Comparison of ENCODE assay signal across 16 cellular contexts in genomic region chr1:21012937-21013336, GRCh38.
DNase-seq lines count a peak whose midpoint lies in the region; ATAC-seq and TF ChIP-seq lines count a peak whose summit lies in the region.
"Had no signal": no experiment of that assay in that cellular context is flagged by ENCODE, and none has a peak within 500 bp of the region (broad histone marks: within the 10 kb centered on the region; RNA-seq: fewer than 3 reads in every experiment).

No MANE protein-coding gene starts in this region.

- no peaks in the 10 kb centered on the region for H3K4me1 Mint-ChIP-seq in activated naive CD4-positive, alpha-beta T cell treated with anti-CD3 and anti-CD28 coated beads for 36 hours (ENCODE audit: low read depth)
- H3K4me1 Mint-ChIP-seq in activated T-cell treated with anti-CD3 and anti-CD28 coated beads, Interleukin-2, amount 50 U/mL, for 72 hours (ENCODE audit: low read depth), result peaks cover 15% of the 10 kb centered on the region

- no peak overlapping the region for H3K4ac ChIP-seq in neuronal stem cell (ENCODE audit: low read length)

- CTCF ChIA-PET in A673 (lab: Charles Lee), result no interaction called here
- CTCF ChIA-PET in activated naive CD4-positive, alpha-beta T cell treated with anti-CD3 and anti-CD28 coated beads for 36 hours (lab: Charles Lee), result interaction anchor here (0.6 kb wide), 1 partner anchor 140 kb away, joined by 3 read pairs; no protein-coding TSS in a partner anchor

- no TSS peak for BruUV-seq in A673 (replicated peaks; lab: Mats Ljungman, UMichigan)

- H3K27ac ChIP-seq in A673 (ENCODE audit: low read depth, low read length, poor library complexity, severe bottlenecking) (peak overlapping the region; percentile 4), neuronal stem cell (replicated peaks; ENCODE audit: low read length) (no peak overlapping the region)
- H3K27ac ChIP-seq: thoracic aorta had no signal

- intact Hi-C loops in A673 (cut with micrococcal nuclease; ENCODE audit: unreplicated experiment), result no loop called here
- intact Hi-C loops in activated naive CD4-positive, alpha-beta T cell treated with anti-CD3 and anti-CD28 coated beads for 36 hours (cut with micrococcal nuclease), result no loop called here

- H3K9me3 Mint-ChIP-seq in activated naive CD4-positive, alpha-beta T cell treated with anti-CD3 and anti-CD28 coated beads for 36 hours, result no peaks in the 10 kb centered on the region
- H3K9me3 Mint-ChIP-seq in activated T-cell treated with anti-CD3 and anti-CD28 coated beads, Interleukin-2, amount 50 U/mL, for 72 hours, result no peaks in the 10 kb centered on the region

- H2BK5ac ChIP-seq in neuronal stem cell (ENCODE audit: low read length), result no peak overlapping the region

- H3K27me3 Mint-ChIP-seq in activated naive CD4-positive, alpha-beta T cell treated with anti-CD3 and anti-CD28 coated beads for 36 hours (ENCODE audit: low read depth), result no peaks in the 10 kb centered on the region
- no peaks in the 10 kb centered on the region for H3K27me3 Mint-ChIP-seq in activated T-cell treated with anti-CD3 and anti-CD28 coated beads, Interleukin-2, amount 50 U/mL, for 72 hours (ENCODE audit: low read depth)

- no peak overlapping the region for H2BK12ac ChIP-seq in neuronal stem cell (ENCODE audit: low read length)

- no peak overlapping the region for H2AK5ac ChIP-seq in neuronal stem cell (ENCODE audit: low read depth, low read length)

- no peak overlapping the region for H3K4me3 Mint-ChIP-seq in activated naive CD4-positive, alpha-beta T cell treated with anti-CD3 and anti-CD28 coated beads for 36 hours
- H3K4me3 Mint-ChIP-seq in activated T-cell treated with anti-CD3 and anti-CD28 coated beads, Interleukin-2, amount 50 U/mL, for 72 hours, result no peak overlapping the region
- H3K4me3 Mint-ChIP-seq: activated CD8-positive, alpha-beta T cell treated with anti-CD3 and anti-CD28 coated beads, Interleukin-2, amount 10 ng/mL, durations not matched to agents 7 days and 5 days had no signal

- H3K36me3 Mint-ChIP-seq in activated naive CD4-positive, alpha-beta T cell treated with anti-CD3 and anti-CD28 coated beads for 36 hours (ENCODE audit: low read depth), result peaks cover 7% of the 10 kb centered on the region
- peaks cover 0 to 5% of the 10 kb centered on the region in 2 donors for H3K36me3 Mint-ChIP-seq in activated T-cell treated with anti-CD3 and anti-CD28 coated beads, Interleukin-2, amount 50 U/mL, for 72 hours (ENCODE audit: insufficient read depth in 2 of 2)

- H2BK120ac ChIP-seq in neuronal stem cell (ENCODE audit: low read depth, low read length), result no peak overlapping the region

- H3K23ac ChIP-seq in neuronal stem cell (ENCODE audit: low read depth, low read length, poor library complexity), result no peak overlapping the region

- ATAC-seq in HG03432 (IDR thresholded peaks at IDR 0.05; ENCODE audit: unreplicated experiment) (no peak), GM21737 (IDR thresholded peaks at IDR 0.05; ENCODE audit: unreplicated experiment) (no peak)
- ATAC-seq in activated T-cell treated with anti-CD3 and anti-CD28 coated beads, Interleukin-2, amount 50 U/mL, for 72 hours (replicated peaks in 1 of 2), result no peak
- ATAC-seq: activated CD8-positive, alpha-beta T cell treated with anti-CD3 and anti-CD28 coated beads, Interleukin-2, amount 10 ng/mL, durations not matched to agents 7 days and 5 days had no signal

- WGBS in neuronal stem cell (ENCODE audit: extremely low coverage in 2 of 2, insufficient read length in 2 of 2, insufficient replicate concordance in 1 of 2), 2 donors, result no CpG with 5 or more reads among the region's 5 CpGs

- no peak overlapping the region for H3K27ac Mint-ChIP-seq in activated naive CD4-positive, alpha-beta T cell treated with anti-CD3 and anti-CD28 coated beads for 36 hours
- no peak overlapping the region for H3K27ac Mint-ChIP-seq in activated T-cell treated with anti-CD3 and anti-CD28 coated beads, Interleukin-2, amount 50 U/mL, for 72 hours
- H3K27ac Mint-ChIP-seq: activated CD8-positive, alpha-beta T cell treated with anti-CD3 and anti-CD28 coated beads, Interleukin-2, amount 10 ng/mL, durations not matched to agents 7 days and 5 days had no signal

- H3K9me3 ChIP-seq in A673 (ENCODE audit: low read depth, low read length, poor library complexity, severe bottlenecking) (no peaks in the 10 kb centered on the region), neuronal stem cell (replicated peaks in 1 of 2; ENCODE audit: control insufficient read depth in 2 of 2, insufficient read depth in 1 of 2, low read depth in 1 of 2, low read length in 2 of 2) (peaks cover 0 to 4% of the 10 kb centered on the region in 2 donors)
- H3K9me3 ChIP-seq: thoracic aorta had no signal

- POLR2A ChIA-PET in A673 (lab: Charles Lee; ENCODE audit: low non-redundant PET), result no interaction called here

- no peaks in the 10 kb centered on the region for H3K27me3 ChIP-seq in A673 (replicated peaks; ENCODE audit: insufficient read depth, low read depth, low read length, poor library complexity)
- no peaks in the 10 kb centered on the region for H3K27me3 ChIP-seq in neuronal stem cell (ENCODE audit: control insufficient read depth in 3 of 3, insufficient read depth in 3 of 3, low read depth in 1 of 3, low read length in 3 of 3)

- no peaks in the 10 kb centered on the region for H3K79me1 ChIP-seq in neuronal stem cell (ENCODE audit: low read depth, low read length)

- no peak for TF ChIP-seq CTCF in A673 (conservative IDR thresholded peaks at IDR 0.05; ENCODE audit: low read depth, low read length)
- TF ChIP-seq CTCF in fibroblast of villous mesenchyme (IDR thresholded peaks at IDR 0.05; ENCODE audit: insufficient read depth, low read depth, low read length), result no peak

- H3K18ac ChIP-seq in neuronal stem cell (ENCODE audit: low read length), result no peak overlapping the region

- DNase-seq in A673 (ENCODE audit: low spot score) (peak; percentile 66), NCI-H1048 (lab: John Stamatoyannopoulos, UW) (peak; percentile 31), fibroblast of villous mesenchyme (ENCODE audit: low read depth) (peak; percentile 68), neuronal stem cell (ENCODE audit: low spot score) (peak; percentile 15)
- no peak for DNase-seq in activated naive CD4-positive, alpha-beta T cell treated with anti-CD3 and anti-CD28 coated beads for 36 hours
- no peak for DNase-seq in activated T-cell treated with anti-CD3 and anti-CD28 coated beads, Interleukin-2, amount 50 U/mL, for 72 hours
- DNase-seq: activated CD8-positive, alpha-beta T cell treated with anti-CD3 and anti-CD28 coated beads, Interleukin-2, amount 10 ng/mL, durations not matched to agents 7 days and 5 days; cerebellar nuclear complex; DMS 273 treated with DMSO at 0.1 percent for 48 hours; KBM-7; NCI-H1417 treated with DMSO at 0.1 percent for 48 hours; NCI-H748 treated with DMSO at 0.1 percent for 48 hours had no signal

- H3K4me3 ChIP-seq in A673 (ENCODE audit: low read depth, low read length, poor library complexity, severe bottlenecking), result no peak overlapping the region
- H3K4me3 ChIP-seq in fibroblast of villous mesenchyme (ENCODE audit: low read depth, low read length), result no peak overlapping the region
- no peak overlapping the region for H3K4me3 ChIP-seq in neuronal stem cell (ENCODE audit: low read length in 2 of 2)
- H3K4me3 ChIP-seq: skin epidermis, thoracic aorta had no signal

- H2BK15ac ChIP-seq in neuronal stem cell (ENCODE audit: low read length), result no peak overlapping the region

- H3K9ac ChIP-seq in neuronal stem cell (ENCODE audit: low read depth, low read length, poor library complexity), result no peak overlapping the region

- no peak overlapping the region for H4K8ac ChIP-seq in neuronal stem cell (ENCODE audit: low read depth, low read length)

- H4K91ac ChIP-seq in neuronal stem cell (ENCODE audit: low read depth, low read length, poor library complexity), result no peak overlapping the region

- no peak overlapping the region for H3K4me2 ChIP-seq in neuronal stem cell (ENCODE audit: insufficient read depth, low read length, poor library complexity, severe bottlenecking)

- H3K4me1 ChIP-seq in A673 (ENCODE audit: insufficient read depth, low read length, poor library complexity, severe bottlenecking) (peaks cover 14% of the 10 kb centered on the region), neuronal stem cell (ENCODE audit: control insufficient read depth in 2 of 2, insufficient read depth in 1 of 2, low read depth in 1 of 2, low read length in 2 of 2) (peaks cover 2 to 9% of the 10 kb centered on the region in 2 donors)

- no peak overlapping the region for H3K14ac ChIP-seq in neuronal stem cell (ENCODE audit: low read length)

- no peak overlapping the region for H2AFZ ChIP-seq in neuronal stem cell (ENCODE audit: low read length)

- H3K36me3 ChIP-seq in A673 (ENCODE audit: insufficient read depth, low read length, poor library complexity, severe bottlenecking), result no peaks in the 10 kb centered on the region
- H3K36me3 ChIP-seq in neuronal stem cell (replicated peaks in 1 of 2; ENCODE audit: control insufficient read depth in 2 of 2, insufficient read depth in 2 of 2, low read length in 2 of 2), result no peaks in the 10 kb centered on the region
- H3K36me3 ChIP-seq: thoracic aorta had no signal

Comparison
In these comparisons a context has a peak if more than half of its experiments do, and no peak if none do; other contexts are left out.
1. DNase-seq: peak in A673 (single experiment), NCI-H1048 (single experiment), fibroblast of villous mesenchyme (single experiment) and neuronal stem cell (single experiment); none in activated naive CD4-positive, alpha-beta T cell treated with anti-CD3 and anti-CD28 coated beads for 36 hours (single experiment) and activated T-cell treated with anti-CD3 and anti-CD28 coated beads, Interleukin-2, amount 50 U/mL, for 72 hours (0 of 2).